14 cellular contexts compared by ENCODE assay signal in genomic region chr1:237249120-237249519, GRCh38.
DNase-seq lines count a peak whose midpoint lies in the region; ATAC-seq lines count a peak whose summit lies in the region.
"Had no signal": no experiment of that assay in that cellular context is flagged by ENCODE, and none has a peak within 500 bp of the region (broad histone marks: within the 10 kb centered on the region; RNA-seq: fewer than 3 reads in every experiment).

No MANE protein-coding gene starts in this region.

- no peaks in the 10 kb centered on the region for H3K36me3 ChIP-seq in effector memory CD4-positive, alpha-beta T cell (ENCODE audit: control insufficient read depth, insufficient read depth, low read length)
- H3K36me3 ChIP-seq: BLaER1 treated with 17β-estradiol and CSF1 and Interleukin-3, amounts not matched to agents 10 nM and 100 nM had no signal

- no peak overlapping the region for H3K4me3 Mint-ChIP-seq in T-helper 2 cell treated with Interferon-gamma antibody and Interleukin-4, amounts not matched to agents 5 μg/mL and 100 μg/mL, for 36 hours
- H3K4me3 Mint-ChIP-seq: CD4-positive, CD25-positive, alpha-beta regulatory T cell; GM23338; H9 had no signal

- no peaks in the 10 kb centered on the region for H3K4me1 Mint-ChIP-seq in T-helper 2 cell treated with Interferon-gamma antibody and Interleukin-4, amounts not matched to agents 5 μg/mL and 100 μg/mL, for 36 hours (ENCODE audit: low read depth)
- H3K4me1 Mint-ChIP-seq: CD4-positive, CD25-positive, alpha-beta regulatory T cell had no signal

- no peaks in the 10 kb centered on the region for H3K9me3 Mint-ChIP-seq in T-helper 2 cell treated with Interferon-gamma antibody and Interleukin-4, amounts not matched to agents 5 μg/mL and 100 μg/mL, for 36 hours

- no peaks in the 10 kb centered on the region for H3K36me3 Mint-ChIP-seq in T-helper 2 cell treated with Interferon-gamma antibody and Interleukin-4, amounts not matched to agents 5 μg/mL and 100 μg/mL, for 36 hours (ENCODE audit: low read depth)
- H3K36me3 Mint-ChIP-seq: CD4-positive, CD25-positive, alpha-beta regulatory T cell had no signal

- no peak for DNase-seq in left ventricle myocardium superior
- DNase-seq in Right ventricle myocardium superior: no peak
- peak; percentile 31 for DNase-seq in T-helper 2 cell treated with Interferon-gamma antibody and Interleukin-4, amounts not matched to agents 5 μg/mL and 100 μg/mL, for 36 hours (ENCODE audit: low spot score)
- DNase-seq in DMS 273 treated with DMSO at 0.1 percent for 48 hours (lab: John Stamatoyannopoulos, UW): no peak
- DNase-seq in effector memory CD4-positive, alpha-beta T cell: no peak
- no peak for DNase-seq in stimulated activated CD8-positive, alpha-beta memory T cell treated with anti-CD3 and anti-CD28 coated beads, Interleukin-4, amount 100 ng/mL, for 48 hours
- DNase-seq: ACHN; CD4-positive, CD25-positive, alpha-beta regulatory T cell; H9 had no signal

- intact Hi-C loops in left ventricle myocardium superior (cut with micrococcal nuclease) (no loop called here), Right ventricle myocardium superior (cut with DNase I) (no loop called here)

- no peak overlapping the region for H3K27ac Mint-ChIP-seq in T-helper 2 cell treated with Interferon-gamma antibody and Interleukin-4, amounts not matched to agents 5 μg/mL and 100 μg/mL, for 36 hours
- H3K27ac Mint-ChIP-seq: CD4-positive, CD25-positive, alpha-beta regulatory T cell; GM23338; H9 had no signal

- H3K27me3 ChIP-seq in effector memory CD4-positive, alpha-beta T cell (replicated peaks; ENCODE audit: control insufficient read depth, insufficient read depth, low read length, poor library complexity, severe bottlenecking): no peaks in the 10 kb centered on the region
- H3K27me3 ChIP-seq: BLaER1 treated with 17β-estradiol and CSF1 and Interleukin-3, amounts not matched to agents 10 nM and 100 nM had no signal

- no peaks in the 10 kb centered on the region for H3K9me3 ChIP-seq in effector memory CD4-positive, alpha-beta T cell (ENCODE audit: control insufficient read depth, low read length)
- H3K9me3 ChIP-seq: BLaER1 treated with 17β-estradiol and CSF1 and Interleukin-3, amounts not matched to agents 10 nM and 100 nM had no signal

- no peaks in the 10 kb centered on the region for H3K4me1 ChIP-seq in effector memory CD4-positive, alpha-beta T cell (ENCODE audit: control insufficient read depth, insufficient read depth, low read length, poor library complexity, severe bottlenecking)

- no peak overlapping the region for H3K4me3 ChIP-seq in effector memory CD4-positive, alpha-beta T cell (ENCODE audit: insufficient read depth, low read depth, low read length, poor library complexity, severe bottlenecking)
- H3K4me3 ChIP-seq: BLaER1 treated with 17β-estradiol and CSF1 and Interleukin-3, amounts not matched to agents 10 nM and 100 nM; GM23338 had no signal

- no peak overlapping the region for H3K27ac ChIP-seq in effector memory CD4-positive, alpha-beta T cell (ENCODE audit: insufficient read depth, low read length, poor library complexity, severe bottlenecking)
- H3K27ac ChIP-seq: BLaER1 treated with 17β-estradiol and CSF1 and Interleukin-3, amounts not matched to agents 10 nM and 100 nM; KMS-11 had no signal

- H3K27me3 Mint-ChIP-seq in T-helper 2 cell treated with Interferon-gamma antibody and Interleukin-4, amounts not matched to agents 5 μg/mL and 100 μg/mL, for 36 hours (ENCODE audit: low read depth): no peaks in the 10 kb centered on the region
- H3K27me3 Mint-ChIP-seq: CD4-positive, CD25-positive, alpha-beta regulatory T cell had no signal

- ATAC-seq in left ventricle myocardium superior: peak; percentile 2
- no peak for ATAC-seq in Right ventricle myocardium superior (ENCODE audit: poor library complexity)
- ATAC-seq in HG02884 (IDR thresholded peaks at IDR 0.05; ENCODE audit: unreplicated experiment): peak; percentile 52
- ATAC-seq: GM23338, HepG2 had no signal
